24 cellular contexts compared by ENCODE assay signal in the genomic region with DNA sequence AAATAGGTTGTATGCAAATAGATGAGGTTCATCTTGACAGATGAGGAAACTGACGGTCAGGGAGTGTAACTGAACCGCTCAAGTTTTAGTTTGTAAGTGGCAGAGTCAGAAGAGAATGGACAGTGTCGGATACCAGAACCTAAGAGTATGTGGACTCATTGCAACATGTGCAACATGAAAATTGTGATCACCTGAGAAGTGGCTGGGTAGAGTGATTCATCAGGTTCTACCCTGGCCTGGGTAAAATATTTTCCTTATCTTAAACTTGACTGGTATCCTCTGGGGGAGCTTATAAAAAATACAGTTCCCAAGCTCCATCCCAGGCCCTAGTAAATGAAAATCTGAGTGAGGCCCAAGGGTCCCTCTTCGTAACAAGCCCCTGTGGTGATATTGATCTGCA.
"Had no signal": no experiment of that assay in that cellular context is flagged by ENCODE, and none has a peak within 500 bp of the region (broad histone marks: within the 10 kb centered on the region; RNA-seq: fewer than 3 reads in every experiment).

No MANE protein-coding gene starts in this region.

- H3K4me3 ChIP-seq: SJSA1, SK-N-MC had no signal

- H3K9me3 ChIP-seq: SJSA1 had no signal

- H3K27ac ChIP-seq: SJSA1, SK-N-MC had no signal

- DNase-seq: IMR-90; Kasumi-1; KG1; MM.1S; NCI-H1048; NCI-H1105; NCI-H1417; NCI-H1436 treated with DMSO at 0.1 percent for 48 hours; NCI-H1694; NCI-H187 treated with DMSO at 0.1 percent for 48 hours; NCI-H2029 treated with DMSO at 0.1 percent for 48 hours; NCI-H2227 treated with DMSO at 0.1 percent for 48 hours; NCI-H446; NCI-H510A; NCI-H524 treated with DMSO at 0.1 percent for 48 hours; NCI-H69; NCI-H774; NK-92 treated with Interleukin-12 subunit alpha and Interleukin-12 subunit beta, amount 100 ng/mL, for 24 hours; Right ventricle myocardium superior; SIG-M5; SW 1271; T-cell had no signal

- H3K36me3 ChIP-seq: SJSA1 had no signal

- H3K4me1 ChIP-seq: SJSA1 had no signal
